In genomic region chr2:85413592-85414421, GRCh38 we compare ENCODE assay signal across 8 cellular contexts. TPM values are rescaled to one million over a fixed set of nuclear protein-coding genes. Genes with fewer than 3 reads are reported as not detected.
DNase-seq lines count a peak whose midpoint lies in the region; ATAC-seq, FAIRE-seq and TF ChIP-seq lines count a peak whose summit lies in the region.

No MANE protein-coding gene starts in this region.

- H3K9me3 ChIP-seq in AG04450 (ENCODE audit: control insufficient read depth, insufficient read depth, low read length) = peaks cover 3% of the 10 kb centered on the region; the same call in 1 of the 2 replicates
- no peaks in the 10 kb centered on the region for H3K9me3 ChIP-seq in keratinocyte (ENCODE audit: control insufficient read depth, low read depth, low read length)

- H3K27ac ChIP-seq in AG04450 (ENCODE audit: low read depth, low read length) = peak overlapping the region; percentile 21
- peak overlapping the region; percentile 95 for H3K27ac ChIP-seq in keratinocyte (ENCODE audit: control insufficient read depth, insufficient read depth, low read length)

- peak; percentile 3; the same call in 1 of the 2 replicates for TF ChIP-seq CTCF in AG04450 (IDR thresholded peaks at IDR 0.05; ENCODE audit: low read depth, low read length)
- TF ChIP-seq CTCF in keratinocyte (optimal IDR thresholded peaks at IDR 0.05 in 1 of 3, IDR thresholded peaks at IDR 0.05 in 1 of 3, conservative IDR thresholded peaks at IDR 0.05 in 1 of 3; ENCODE audit: extremely low read depth in 1 of 3, insufficient read depth in 2 of 3, low read length in 3 of 3) = no peak

- H3K36me3 ChIP-seq in keratinocyte (ENCODE audit: control insufficient read depth in 2 of 2, extremely low read depth in 1 of 2, insufficient read depth in 2 of 2, low read length in 2 of 2) = no peaks in the 10 kb centered on the region

- H3K9ac ChIP-seq in keratinocyte (ENCODE audit: control insufficient read depth, extremely low read depth, insufficient read depth, low read length) = peak overlapping the region; percentile 95

- POLR2A ChIA-PET in AG04450 (lab: Yijun Ruan, JAX) = interaction anchor here (0.7 to 1.5 kb wide), 5 partner anchors 24 to 198 kb away, joined by 3 to 7 read pairs (median 7); partner anchors contain the start of genes C2orf68, ELMOD3, MAT2A and RETSAT

- peaks cover 42% of the 10 kb centered on the region for H3K79me2 ChIP-seq in keratinocyte (ENCODE audit: control insufficient read depth, insufficient read depth, low read length)

- FAIRE-seq in keratinocyte (lab: Jason Lieb, UNC) = no peak

- DNase-seq in AG04450 (ENCODE audit: low read depth, low spot score) (no peak), HuH-7 (ENCODE audit: low spot score) (peak; percentile 72), astrocyte of the hippocampus (ENCODE audit: low read depth, low spot score) (peak; percentile 81), keratinocyte (ENCODE audit: low read depth, low spot score) (peak; percentile 41), iPS-NIHi7 (ENCODE audit: extremely low spot score) (no peak)
- DNase-seq in stimulated activated CD8-positive, alpha-beta memory T cell treated with anti-CD3 and anti-CD28 coated beads, Interleukin-12 subunit alpha, Interleukin-12 subunit beta, amount 100 ng/mL, for 4 hours (ENCODE audit: low read depth) = peak; percentile 51

- H3K4me2 ChIP-seq in keratinocyte (ENCODE audit: control insufficient read depth, extremely low read depth, insufficient read depth, low read depth, low read length) = peak overlapping the region; percentile 98

- dilution Hi-C loops in keratinocyte (cut with MboI; ENCODE audit: extremely low pct_ligation_motif_present, low sequenced_read_pairs) = no loop called here

- H4K20me1 ChIP-seq in keratinocyte (ENCODE audit: control insufficient read depth, extremely low read depth, insufficient read depth, low read length) = no peaks in the 10 kb centered on the region

- peak overlapping the region; percentile 77 for H2AFZ ChIP-seq in keratinocyte (ENCODE audit: control insufficient read depth, low read length)

- H3K4me3 ChIP-seq in AG04450 (ENCODE audit: low read depth, low read length) = peak overlapping the region; percentile 62
- H3K4me3 ChIP-seq in keratinocyte (ENCODE audit: control insufficient read depth in 2 of 3, extremely low read depth in 1 of 3, insufficient read depth in 2 of 3, low read depth in 1 of 3, low read length in 3 of 3) = peak overlapping the region; percentile 66 to 90 (median 89)

- H3K9me1 ChIP-seq in keratinocyte (ENCODE audit: control insufficient read depth, extremely low read depth, insufficient read depth, low read length) = peaks cover 2% of the 10 kb centered on the region

- no peaks in the 10 kb centered on the region for H3K27me3 ChIP-seq in AG04450 (ENCODE audit: control insufficient read depth, insufficient read depth, low read length)
- H3K27me3 ChIP-seq in keratinocyte (ENCODE audit: control insufficient read depth, extremely low read depth, insufficient read depth, low read length) = no peaks in the 10 kb centered on the region

- H3K4me1 ChIP-seq in keratinocyte (ENCODE audit: control insufficient read depth, extremely low read depth, insufficient read depth, low read length) = peaks cover 40% of the 10 kb centered on the region

- ATAC-seq in HG03571 (IDR thresholded peaks at IDR 0.05; ENCODE audit: unreplicated experiment) (no peak), GM21390 (IDR thresholded peaks at IDR 0.05; ENCODE audit: unreplicated experiment) (no peak)

- CTCF ChIA-PET in AG04450 (lab: Charles Lee) = interaction anchor here (0.6 to 2.1 kb wide), 5 partner anchors 113 to 347 kb away, joined by 3 to 9 read pairs (median 3); partner anchors contain the start of gene GGCX

RNA-seq across cellular contexts. Expression of gene CAPG, which starts 3.6 kb away (rescaled TPM):
- polyA plus RNA-seq in AG04450 (2011; rRNA removed) (70.5 and 97.8 TPM in 2 replicates), keratinocyte (466 to 683 TPM (median 503 TPM) in 3 replicates)
- polyA minus RNA-seq in AG04450 (2011; rRNA and poly(A)+ RNA removed) = 34.6 and 62.9 TPM in 2 replicates
- 123 TPM for polyA plus RNA-seq in keratinocyte (2011; ENCODE audit: low read depth)
- polyA plus RNA-seq in keratinocyte (2011; cell fraction: cytosol; rRNA removed) = 321 and 549 TPM in 2 replicates
- 232 and 338 TPM in 2 replicates for polyA plus RNA-seq in keratinocyte (2011; cell fraction: nucleus; rRNA removed)
- polyA plus RNA-seq in keratinocyte (2012; ENCODE audit: low replicate concordance) = 352 and 538 TPM in 2 replicates
- 216 to 344 TPM (median 339 TPM) in 3 replicates for polyA minus RNA-seq in keratinocyte
- polyA minus RNA-seq in keratinocyte (2011; cell fraction: cytosol; rRNA and poly(A)+ RNA removed) = 273 TPM
- 94.0 and 95.3 TPM in 2 replicates for polyA minus RNA-seq in keratinocyte (2011; cell fraction: nucleus; rRNA and poly(A)+ RNA removed)

RNA-seq across cellular contexts. Expression of gene SH2D6, which starts 4.7 kb away (rescaled TPM):
- polyA plus RNA-seq in AG04450 (2011; rRNA removed) = 0.10 and 0.15 TPM in 2 replicates
- not detected in 2 replicates for polyA minus RNA-seq in AG04450 (2011; rRNA and poly(A)+ RNA removed)
- 0.10 to 0.21 TPM in 2 of 3 replicates, not detected in the other for polyA plus RNA-seq in keratinocyte
- not detected for polyA plus RNA-seq in keratinocyte (2011; ENCODE audit: low read depth)
- not detected in 2 replicates for polyA plus RNA-seq in keratinocyte (2011; cell fraction: cytosol; rRNA removed)
- polyA plus RNA-seq in keratinocyte (2011; cell fraction: nucleus; rRNA removed) = not detected in 2 replicates
- 0.09 TPM in 1 of 2 replicates, not detected in the other for polyA plus RNA-seq in keratinocyte (2012; ENCODE audit: low replicate concordance)
- polyA minus RNA-seq in keratinocyte = 0.56 TPM in 1 of 3 replicates, not detected in the others
- not detected for polyA minus RNA-seq in keratinocyte (2011; cell fraction: cytosol; rRNA and poly(A)+ RNA removed)
- polyA minus RNA-seq in keratinocyte (2011; cell fraction: nucleus; rRNA and poly(A)+ RNA removed) = not detected in 2 replicates

RNA-seq across cellular contexts. Expression of gene ELMOD3, which starts 59.2 kb away (rescaled TPM):
- 17.2 and 17.8 TPM in 2 replicates for polyA plus RNA-seq in AG04450 (2011; rRNA removed)
- 16.1 and 17.1 TPM in 2 replicates for polyA minus RNA-seq in AG04450 (2011; rRNA and poly(A)+ RNA removed)
- 17.8 to 31.0 TPM (median 20.1 TPM) in 3 replicates for polyA plus RNA-seq in keratinocyte
- 6.4 TPM for polyA plus RNA-seq in keratinocyte (2011; ENCODE audit: low read depth)
- 18.2 TPM in 2 replicates for polyA plus RNA-seq in keratinocyte (2011; cell fraction: cytosol; rRNA removed)
- 55.2 and 66.3 TPM in 2 replicates for polyA plus RNA-seq in keratinocyte (2011; cell fraction: nucleus; rRNA removed)
- polyA plus RNA-seq in keratinocyte (2012; ENCODE audit: low replicate concordance) = 10.7 and 13.9 TPM in 2 replicates
- 15.8 to 28.0 TPM (median 23.0 TPM) in 3 replicates for polyA minus RNA-seq in keratinocyte
- polyA minus RNA-seq in keratinocyte (2011; cell fraction: cytosol; rRNA and poly(A)+ RNA removed) = 9.8 TPM
- polyA minus RNA-seq in keratinocyte (2011; cell fraction: nucleus; rRNA and poly(A)+ RNA removed) = 11.7 and 20.0 TPM in 2 replicates

RNA-seq across cellular contexts. Expression of gene RETSAT, which starts 59.5 kb away (rescaled TPM):
- 35.5 and 38.0 TPM in 2 replicates for polyA plus RNA-seq in AG04450 (2011; rRNA removed)
- 42.1 and 47.4 TPM in 2 replicates for polyA minus RNA-seq in AG04450 (2011; rRNA and poly(A)+ RNA removed)
- 74.0 to 98.8 TPM (median 74.8 TPM) in 3 replicates for polyA plus RNA-seq in keratinocyte
- 20.0 TPM for polyA plus RNA-seq in keratinocyte (2011; ENCODE audit: low read depth)
- polyA plus RNA-seq in keratinocyte (2011; cell fraction: cytosol; rRNA removed) = 42.6 and 47.0 TPM in 2 replicates
- 199 and 213 TPM in 2 replicates for polyA plus RNA-seq in keratinocyte (2011; cell fraction: nucleus; rRNA removed)
- 65.0 and 67.0 TPM in 2 replicates for polyA plus RNA-seq in keratinocyte (2012; ENCODE audit: low replicate concordance)
- polyA minus RNA-seq in keratinocyte = 83.1 to 180 TPM (median 126 TPM) in 3 replicates
- polyA minus RNA-seq in keratinocyte (2011; cell fraction: cytosol; rRNA and poly(A)+ RNA removed) = 61.2 TPM
- polyA minus RNA-seq in keratinocyte (2011; cell fraction: nucleus; rRNA and poly(A)+ RNA removed) = 145 and 178 TPM in 2 replicates

Comparison
In these comparisons a context has a peak if more than half of its experiments do, and no peak if none do; other contexts are left out.
1. DNase-seq: peak in HuH-7 (single experiment), astrocyte of the hippocampus (single experiment), keratinocyte (single experiment) and stimulated activated CD8-positive, alpha-beta memory T cell treated with anti-CD3 and anti-CD28 coated beads, Interleukin-12 subunit alpha, Interleukin-12 subunit beta, amount 100 ng/mL, for 4 hours (single experiment); none in AG04450 (single experiment) and iPS-NIHi7 (single experiment).